Comparison of ENCODE assay signal across 1 cellular context in the genomic region with DNA sequence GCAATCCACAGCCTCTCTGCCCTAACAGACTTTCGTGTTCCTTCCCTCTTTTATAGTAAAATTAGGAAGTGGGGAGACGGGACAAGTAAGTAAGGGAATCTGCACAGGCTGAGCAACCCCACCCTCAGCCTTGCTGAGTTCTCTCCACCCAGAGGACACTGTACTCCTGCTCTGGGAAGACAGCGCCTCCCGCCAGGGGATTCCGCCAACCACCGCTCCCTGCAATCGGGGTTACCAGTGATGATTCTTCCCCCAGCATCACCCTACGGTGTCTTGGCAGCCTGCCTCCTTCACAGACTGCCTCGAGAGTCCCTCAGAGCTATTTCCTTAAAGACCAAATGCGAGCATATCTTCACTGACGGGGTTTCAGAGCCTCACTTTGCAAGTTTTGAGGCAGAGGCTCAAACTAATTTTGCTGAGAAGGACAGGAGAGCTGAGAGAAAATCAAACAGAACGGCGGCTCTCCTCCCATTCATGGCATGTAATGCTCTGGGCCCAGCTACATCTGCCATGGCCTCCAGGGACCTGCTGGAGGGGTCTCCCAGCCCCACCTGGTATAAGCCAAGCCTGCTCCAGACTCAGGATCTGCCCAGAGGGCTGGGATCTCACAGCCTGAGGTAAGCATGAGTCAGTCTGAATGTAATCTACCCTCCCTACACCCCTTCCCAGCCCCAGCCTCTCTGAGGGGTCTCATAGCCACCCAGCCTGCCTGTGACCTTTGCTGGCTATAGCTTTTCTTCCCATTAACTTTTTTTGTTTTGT.
TF ChIP-seq lines count a peak whose summit lies in the region.

No MANE protein-coding gene starts in this region.

TF ChIP-seq in HepG2, 621 proteins besides CTCF, POLR2A, EP300 and RAD21 (continued from another document):
- TF ChIP-seq AHDC1 (CRISPR knock-in tag; IDR thresholded peaks at IDR 0.05; ENCODE audit: borderline replicate concordance) (no peak), RXRA (CRISPR knock-in tag; IDR thresholded peaks at IDR 0.05) (0 out of 2 replicates have a peak, but pooled peaks have one; percentile 8), ZNF687 (CRISPR knock-in tag; IDR thresholded peaks at IDR 0.05) (peak; percentile 34; the same call in 1 of the 2 replicates), ZNF788 (CRISPR knock-in tag; IDR thresholded peaks at IDR 0.05; ENCODE audit: borderline replicate concordance) (no peak), KLF13 (CRISPR knock-in tag; IDR thresholded peaks at IDR 0.05) (no peak), SSRP1 (CRISPR knock-in tag; IDR thresholded peaks at IDR 0.05) (no peak), JARID2 (CRISPR knock-in tag; IDR thresholded peaks at IDR 0.05; ENCODE audit: insufficient replicate concordance) (no peak), PLRG1 (conservative IDR thresholded peaks at IDR 0.05) (no peak), TAF15 (IDR thresholded peaks at IDR 0.05; ENCODE audit: low read depth, low read length, poor library complexity, severe bottlenecking) (no peak), ZSCAN30 (CRISPR knock-in tag; IDR thresholded peaks at IDR 0.05) (no peak), MATR3 (CRISPR knock-in tag; IDR thresholded peaks at IDR 0.05) (no peak), PAF1 (CRISPR knock-in tag; IDR thresholded peaks at IDR 0.05) (no peak), GTF3A (CRISPR knock-in tag; conservative IDR thresholded peaks at IDR 0.05) (no peak), GZF1 (CRISPR knock-in tag; IDR thresholded peaks at IDR 0.05) (no peak), TMF1 (CRISPR knock-in tag; IDR thresholded peaks at IDR 0.05; ENCODE audit: low read depth) (no peak), BRCA1 (CRISPR knock-in tag; IDR thresholded peaks at IDR 0.05) (no peak)
- TF ChIP-seq, protein P1, sequence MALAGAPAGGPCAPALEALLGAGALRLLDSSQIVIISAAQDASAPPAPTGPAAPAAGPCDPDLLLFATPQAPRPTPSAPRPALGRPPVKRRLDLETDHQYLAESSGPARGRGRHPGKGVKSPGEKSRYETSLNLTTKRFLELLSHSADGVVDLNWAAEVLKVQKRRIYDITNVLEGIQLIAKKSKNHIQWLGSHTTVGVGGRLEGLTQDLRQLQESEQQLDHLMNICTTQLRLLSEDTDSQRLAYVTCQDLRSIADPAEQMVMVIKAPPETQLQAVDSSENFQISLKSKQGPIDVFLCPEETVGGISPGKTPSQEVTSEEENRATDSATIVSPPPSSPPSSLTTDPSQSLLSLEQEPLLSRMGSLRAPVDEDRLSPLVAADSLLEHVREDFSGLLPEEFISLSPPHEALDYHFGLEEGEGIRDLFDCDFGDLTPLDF (CRISPR knock-in tag; IDR thresholded peaks at IDR 0.05) = no peak
- TF ChIP-seq, protein P2, sequence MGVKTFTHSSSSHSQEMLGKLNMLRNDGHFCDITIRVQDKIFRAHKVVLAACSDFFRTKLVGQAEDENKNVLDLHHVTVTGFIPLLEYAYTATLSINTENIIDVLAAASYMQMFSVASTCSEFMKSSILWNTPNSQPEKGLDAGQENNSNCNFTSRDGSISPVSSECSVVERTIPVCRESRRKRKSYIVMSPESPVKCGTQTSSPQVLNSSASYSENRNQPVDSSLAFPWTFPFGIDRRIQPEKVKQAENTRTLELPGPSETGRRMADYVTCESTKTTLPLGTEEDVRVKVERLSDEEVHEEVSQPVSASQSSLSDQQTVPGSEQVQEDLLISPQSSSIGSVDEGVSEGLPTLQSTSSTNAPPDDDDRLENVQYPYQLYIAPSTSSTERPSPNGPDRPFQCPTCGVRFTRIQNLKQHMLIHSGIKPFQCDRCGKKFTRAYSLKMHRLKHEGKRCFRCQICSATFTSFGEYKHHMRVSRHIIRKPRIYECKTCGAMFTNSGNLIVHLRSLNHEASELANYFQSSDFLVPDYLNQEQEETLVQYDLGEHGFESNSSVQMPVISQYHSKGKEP (CRISPR knock-in tag; IDR thresholded peaks at IDR 0.05) = no peak
- TF ChIP-seq, protein P3, sequence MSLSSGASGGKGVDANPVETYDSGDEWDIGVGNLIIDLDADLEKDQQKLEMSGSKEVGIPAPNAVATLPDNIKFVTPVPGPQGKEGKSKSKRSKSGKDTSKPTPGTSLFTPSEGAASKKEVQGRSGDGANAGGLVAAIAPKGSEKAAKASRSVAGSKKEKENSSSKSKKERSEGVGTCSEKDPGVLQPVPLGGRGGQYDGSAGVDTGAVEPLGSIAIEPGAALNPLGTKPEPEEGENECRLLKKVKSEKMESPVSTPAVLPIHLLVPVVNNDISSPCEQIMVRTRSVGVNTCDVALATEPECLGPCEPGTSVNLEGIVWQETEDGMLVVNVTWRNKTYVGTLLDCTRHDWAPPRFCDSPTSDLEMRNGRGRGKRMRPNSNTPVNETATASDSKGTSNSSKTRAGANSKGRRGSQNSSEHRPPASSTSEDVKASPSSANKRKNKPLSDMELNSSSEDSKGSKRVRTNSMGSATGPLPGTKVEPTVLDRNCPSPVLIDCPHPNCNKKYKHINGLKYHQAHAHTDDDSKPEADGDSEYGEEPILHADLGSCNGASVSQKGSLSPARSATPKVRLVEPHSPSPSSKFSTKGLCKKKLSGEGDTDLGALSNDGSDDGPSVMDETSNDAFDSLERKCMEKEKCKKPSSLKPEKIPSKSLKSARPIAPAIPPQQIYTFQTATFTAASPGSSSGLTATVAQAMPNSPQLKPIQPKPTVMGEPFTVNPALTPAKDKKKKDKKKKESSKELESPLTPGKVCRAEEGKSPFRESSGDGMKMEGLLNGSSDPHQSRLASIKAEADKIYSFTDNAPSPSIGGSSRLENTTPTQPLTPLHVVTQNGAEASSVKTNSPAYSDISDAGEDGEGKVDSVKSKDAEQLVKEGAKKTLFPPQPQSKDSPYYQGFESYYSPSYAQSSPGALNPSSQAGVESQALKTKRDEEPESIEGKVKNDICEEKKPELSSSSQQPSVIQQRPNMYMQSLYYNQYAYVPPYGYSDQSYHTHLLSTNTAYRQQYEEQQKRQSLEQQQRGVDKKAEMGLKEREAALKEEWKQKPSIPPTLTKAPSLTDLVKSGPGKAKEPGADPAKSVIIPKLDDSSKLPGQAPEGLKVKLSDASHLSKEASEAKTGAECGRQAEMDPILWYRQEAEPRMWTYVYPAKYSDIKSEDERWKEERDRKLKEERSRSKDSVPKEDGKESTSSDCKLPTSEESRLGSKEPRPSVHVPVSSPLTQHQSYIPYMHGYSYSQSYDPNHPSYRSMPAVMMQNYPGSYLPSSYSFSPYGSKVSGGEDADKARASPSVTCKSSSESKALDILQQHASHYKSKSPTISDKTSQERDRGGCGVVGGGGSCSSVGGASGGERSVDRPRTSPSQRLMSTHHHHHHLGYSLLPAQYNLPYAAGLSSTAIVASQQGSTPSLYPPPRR (CRISPR knock-in tag; IDR thresholded peaks at IDR 0.05; ENCODE audit: borderline replicate concordance) = no peak
